ENCODE assay signal across 1 cellular context in the genomic region with DNA sequence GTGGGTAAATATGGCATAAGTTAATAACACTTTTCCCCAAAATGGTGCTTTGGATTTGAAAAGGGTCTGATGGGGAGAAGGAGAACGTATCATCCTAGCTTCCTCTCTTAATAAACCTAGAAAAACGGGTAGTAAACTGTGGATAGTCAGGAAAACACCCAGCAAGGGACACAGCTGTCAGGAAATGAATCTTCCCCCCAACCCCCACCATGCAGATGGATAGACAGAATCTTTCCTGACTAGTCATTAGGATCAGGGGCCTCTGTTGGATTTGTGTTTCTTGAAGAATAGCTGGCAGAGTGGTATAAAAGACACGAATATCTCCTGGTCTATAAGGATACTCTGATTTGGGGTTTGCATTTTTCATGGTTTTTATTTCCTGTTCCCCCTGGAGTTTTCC.
TF ChIP-seq lines count a peak whose summit lies in the region.

No MANE protein-coding gene starts in this region.

TF ChIP-seq in GM23338, 12 proteins besides CTCF, POLR2A, EP300 and RAD21:
- no peak for TF ChIP-seq EZH2phosphoT487 (IDR thresholded peaks at IDR 0.05; ENCODE audit: unreplicated experiment)
- TF ChIP-seq, protein P1, sequence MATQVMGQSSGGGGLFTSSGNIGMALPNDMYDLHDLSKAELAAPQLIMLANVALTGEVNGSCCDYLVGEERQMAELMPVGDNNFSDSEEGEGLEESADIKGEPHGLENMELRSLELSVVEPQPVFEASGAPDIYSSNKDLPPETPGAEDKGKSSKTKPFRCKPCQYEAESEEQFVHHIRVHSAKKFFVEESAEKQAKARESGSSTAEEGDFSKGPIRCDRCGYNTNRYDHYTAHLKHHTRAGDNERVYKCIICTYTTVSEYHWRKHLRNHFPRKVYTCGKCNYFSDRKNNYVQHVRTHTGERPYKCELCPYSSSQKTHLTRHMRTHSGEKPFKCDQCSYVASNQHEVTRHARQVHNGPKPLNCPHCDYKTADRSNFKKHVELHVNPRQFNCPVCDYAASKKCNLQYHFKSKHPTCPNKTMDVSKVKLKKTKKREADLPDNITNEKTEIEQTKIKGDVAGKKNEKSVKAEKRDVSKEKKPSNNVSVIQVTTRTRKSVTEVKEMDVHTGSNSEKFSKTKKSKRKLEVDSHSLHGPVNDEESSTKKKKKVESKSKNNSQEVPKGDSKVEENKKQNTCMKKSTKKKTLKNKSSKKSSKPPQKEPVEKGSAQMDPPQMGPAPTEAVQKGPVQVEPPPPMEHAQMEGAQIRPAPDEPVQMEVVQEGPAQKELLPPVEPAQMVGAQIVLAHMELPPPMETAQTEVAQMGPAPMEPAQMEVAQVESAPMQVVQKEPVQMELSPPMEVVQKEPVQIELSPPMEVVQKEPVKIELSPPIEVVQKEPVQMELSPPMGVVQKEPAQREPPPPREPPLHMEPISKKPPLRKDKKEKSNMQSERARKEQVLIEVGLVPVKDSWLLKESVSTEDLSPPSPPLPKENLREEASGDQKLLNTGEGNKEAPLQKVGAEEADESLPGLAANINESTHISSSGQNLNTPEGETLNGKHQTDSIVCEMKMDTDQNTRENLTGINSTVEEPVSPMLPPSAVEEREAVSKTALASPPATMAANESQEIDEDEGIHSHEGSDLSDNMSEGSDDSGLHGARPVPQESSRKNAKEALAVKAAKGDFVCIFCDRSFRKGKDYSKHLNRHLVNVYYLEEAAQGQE (IDR thresholded peaks at IDR 0.05; ENCODE audit: unreplicated experiment): no peak
- TF ChIP-seq, protein P2, sequence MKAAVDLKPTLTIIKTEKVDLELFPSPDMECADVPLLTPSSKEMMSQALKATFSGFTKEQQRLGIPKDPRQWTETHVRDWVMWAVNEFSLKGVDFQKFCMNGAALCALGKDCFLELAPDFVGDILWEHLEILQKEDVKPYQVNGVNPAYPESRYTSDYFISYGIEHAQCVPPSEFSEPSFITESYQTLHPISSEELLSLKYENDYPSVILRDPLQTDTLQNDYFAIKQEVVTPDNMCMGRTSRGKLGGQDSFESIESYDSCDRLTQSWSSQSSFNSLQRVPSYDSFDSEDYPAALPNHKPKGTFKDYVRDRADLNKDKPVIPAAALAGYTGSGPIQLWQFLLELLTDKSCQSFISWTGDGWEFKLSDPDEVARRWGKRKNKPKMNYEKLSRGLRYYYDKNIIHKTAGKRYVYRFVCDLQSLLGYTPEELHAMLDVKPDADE (IDR thresholded peaks at IDR 0.05): no peak
